Comparison of ENCODE assay signal across 8 cellular contexts in genomic region chr2:155368934-155369333, GRCh38.
DNase-seq lines count a peak whose midpoint lies in the region; ATAC-seq and TF ChIP-seq lines count a peak whose summit lies in the region.

No MANE protein-coding gene starts in this region.

- intact Hi-C loops in left lung (cut with DNase I) = no loop called here

- H3K4me3 ChIP-seq in SK-N-MC (no peak overlapping the region), left lung (no peak overlapping the region)

- DNase-seq in GM03348 (ENCODE audit: low spot score) = peak; percentile 5
- peak; percentile 14 for DNase-seq in SK-N-MC (ENCODE audit: low read depth, low spot score)
- no peak for DNase-seq in left lung
- no peak for DNase-seq in occipital lobe (lab: John Stamatoyannopoulos, UW)
- no peak for DNase-seq in NCI-H1092 (lab: John Stamatoyannopoulos, UW)
- no peak for DNase-seq in NCI-H1048 (lab: John Stamatoyannopoulos, UW)

- no peaks in the 10 kb centered on the region for H3K27me3 ChIP-seq in left lung

- no peak overlapping the region for H3K9ac ChIP-seq in SK-N-MC (ENCODE audit: insufficient read length)

- peak; percentile 49 for ATAC-seq in HG03565 (IDR thresholded peaks at IDR 0.05; ENCODE audit: unreplicated experiment)
- peak; percentile 17 for ATAC-seq in left lung
- no peak for ATAC-seq in HG03469 (IDR thresholded peaks at IDR 0.05; ENCODE audit: unreplicated experiment)

- no peaks in the 10 kb centered on the region for H3K4me1 ChIP-seq in left lung

- H3K36me3 ChIP-seq in SK-N-MC (ENCODE audit: insufficient read depth, low read length) (no peaks in the 10 kb centered on the region), left lung (no peaks in the 10 kb centered on the region)

- TF ChIP-seq CTCF in left lung (IDR thresholded peaks at IDR 0.05) = no peak

- H3K9me3 ChIP-seq in SK-N-MC (ENCODE audit: low read depth, low read length) = no peaks in the 10 kb centered on the region
- H3K9me3 ChIP-seq in left lung = no peaks in the 10 kb centered on the region

- H3K27ac ChIP-seq in SK-N-MC (no peak overlapping the region), left lung (no peak overlapping the region)

Comparison
In these comparisons a context has a peak if more than half of its experiments do, and no peak if none do; other contexts are left out.
1. DNase-seq: peak in GM03348 (single experiment) and SK-N-MC (single experiment); none in left lung (0 of 2), occipital lobe (single experiment), NCI-H1092 (single experiment) and NCI-H1048 (single experiment).